In the genomic region with DNA sequence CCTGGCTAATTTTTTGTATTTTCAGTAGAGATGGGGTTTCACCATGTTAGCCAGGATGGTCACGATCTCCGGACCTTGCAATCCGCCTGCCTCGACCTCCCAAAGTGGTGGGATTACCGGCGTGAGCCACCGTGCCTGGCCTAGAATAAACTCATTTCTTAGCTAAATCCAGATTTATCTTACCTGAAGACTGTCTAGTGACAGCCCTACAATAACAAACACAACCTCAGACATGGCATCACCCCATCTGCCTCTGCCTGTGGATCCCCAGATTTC, we compare ENCODE assay signal across 14 cellular contexts. TPM values are rescaled to one million over a fixed set of nuclear protein-coding genes. Genes with fewer than 3 reads are reported as not detected.
DNase-seq lines count a peak whose midpoint lies in the region; ATAC-seq and TF ChIP-seq lines count a peak whose summit lies in the region.
"Had no signal": no experiment of that assay in that cellular context is flagged by ENCODE, and none has a peak within 500 bp of the region (broad histone marks: within the 10 kb centered on the region; RNA-seq: fewer than 3 reads in every experiment).

No MANE protein-coding gene starts in this region.

- H3K9me3 ChIP-seq in esophagus squamous epithelium, result peaks cover 0 to 15% (median 0%) of the 10 kb centered on the region in 3 donors

- intact Hi-C loops in activated CD4-positive, alpha-beta T cell treated with anti-CD3 and anti-CD28 coated beads for 36 hours (cut with DNase I, micrococcal nuclease), result loop anchor here (1.0 to 5.0 kb wide), 2 partner anchors 44 to 153 kb away; a partner anchor contains a TSS
- intact Hi-C loops in activated B cell treated with CpG ODN at 0.5 μM for 24 hours (cut with micrococcal nuclease) (loop anchor here (5.0 to 10.0 kb wide), 2 partner anchors 58 to 195 kb away; a partner anchor contains a TSS), esophagus squamous epithelium (cut with DNase I) (no loop called here)

- no peaks in the 10 kb centered on the region for H3K9me3 Mint-ChIP-seq in activated CD4-positive, alpha-beta T cell treated with anti-CD3 and anti-CD28 coated beads for 36 hours (ENCODE audit: low read depth)
- no peaks in the 10 kb centered on the region for H3K9me3 Mint-ChIP-seq in activated B cell treated with CpG ODN at 0.5 μM for 24 hours
- H3K9me3 Mint-ChIP-seq in stimulated activated naive CD8-positive, alpha-beta T cell treated with anti-CD3 and anti-CD28 coated beads, Interleukin-15, amount 100 ng/mL, for 72 hours, result no peaks in the 10 kb centered on the region

- no peak for ATAC-seq in activated CD4-positive, alpha-beta T cell treated with anti-CD3 and anti-CD28 coated beads for 36 hours
- ATAC-seq in activated B cell treated with CpG ODN at 0.5 μM for 24 hours (ENCODE audit: low read depth) (no peak), HG03097 (IDR thresholded peaks at IDR 0.05; ENCODE audit: low FRiP score, unreplicated experiment) (no peak)
- no peak for ATAC-seq in stimulated activated naive CD8-positive, alpha-beta T cell treated with anti-CD3 and anti-CD28 coated beads, Interleukin-15, amount 100 ng/mL, for 72 hours

- H3K4me1 ChIP-seq in esophagus squamous epithelium, result peaks cover 15 to 59% (median 29%) of the 10 kb centered on the region in 3 donors

- H3K36me3 Mint-ChIP-seq in activated CD4-positive, alpha-beta T cell treated with anti-CD3 and anti-CD28 coated beads for 36 hours (ENCODE audit: low read depth), result peaks cover 41% of the 10 kb centered on the region
- peaks cover 42% of the 10 kb centered on the region for H3K36me3 Mint-ChIP-seq in activated B cell treated with CpG ODN at 0.5 μM for 24 hours (ENCODE audit: low read depth)

- no peak for TF ChIP-seq POLR2A in esophagus squamous epithelium (IDR thresholded peaks at IDR 0.05)

- TF ChIP-seq CTCF in activated B cell treated with CpG ODN at 0.5 μM for 24 hours (IDR thresholded peaks at IDR 0.05), result no peak
- TF ChIP-seq CTCF in esophagus squamous epithelium (IDR thresholded peaks at IDR 0.05), result no peak

- POLR2A ChIA-PET in activated CD4-positive, alpha-beta T cell treated with anti-CD3 and anti-CD28 coated beads for 36 hours (lab: Charles Lee), result interaction anchor here (1.0 kb wide), 1 partner anchor 44 kb away, joined by 3 read pairs; a partner anchor contains a TSS
- POLR2A ChIA-PET in activated B cell treated with CpG ODN at 0.5 μM for 24 hours (lab: Charles Lee), result interaction anchor here (0.6 kb wide), 1 partner anchor 376 kb away, joined by 4 read pairs; no protein-coding TSS in a partner anchor

- peaks cover 48% of the 10 kb centered on the region for H3K4me1 Mint-ChIP-seq in activated CD4-positive, alpha-beta T cell treated with anti-CD3 and anti-CD28 coated beads for 36 hours
- peaks cover 49% of the 10 kb centered on the region for H3K4me1 Mint-ChIP-seq in activated B cell treated with CpG ODN at 0.5 μM for 24 hours
- H3K4me1 Mint-ChIP-seq in stimulated activated naive CD8-positive, alpha-beta T cell treated with anti-CD3 and anti-CD28 coated beads, Interleukin-15, amount 100 ng/mL, for 72 hours, result peaks cover 58% of the 10 kb centered on the region

- 95 to 97% methylated on average over 7 of the region's 7 CpGs for WGBS in esophagus squamous epithelium, 2 donors

- no peaks in the 10 kb centered on the region for H3K27me3 ChIP-seq in esophagus squamous epithelium
- H3K27me3 ChIP-seq: heart right ventricle had no signal

- no peaks in the 10 kb centered on the region for H3K27me3 Mint-ChIP-seq in activated CD4-positive, alpha-beta T cell treated with anti-CD3 and anti-CD28 coated beads for 36 hours
- H3K27me3 Mint-ChIP-seq in activated B cell treated with CpG ODN at 0.5 μM for 24 hours, result no peaks in the 10 kb centered on the region
- no peaks in the 10 kb centered on the region for H3K27me3 Mint-ChIP-seq in stimulated activated naive CD8-positive, alpha-beta T cell treated with anti-CD3 and anti-CD28 coated beads, Interleukin-15, amount 100 ng/mL, for 72 hours

- CTCF ChIA-PET in activated CD4-positive, alpha-beta T cell treated with anti-CD3 and anti-CD28 coated beads for 36 hours (lab: Charles Lee), result interaction anchor here (0.7 kb wide), 1 partner anchor 190 kb away, joined by 3 read pairs; no protein-coding TSS in a partner anchor
- CTCF ChIA-PET in activated B cell treated with CpG ODN at 0.5 μM for 24 hours (lab: Charles Lee), result no interaction called here

- peak overlapping the region; percentile 80 to 91 (median 87) for H3K27ac ChIP-seq in esophagus squamous epithelium

- no peak for DNase-seq in activated CD4-positive, alpha-beta T cell treated with anti-CD3 and anti-CD28 coated beads for 36 hours
- DNase-seq in activated CD4-positive, alpha-beta T cell treated with anti-CD3 and anti-CD28 coated beads, Interleukin-2, amount 50 U/mL, for 48 hours, result no peak
- DNase-seq in activated B cell treated with CpG ODN at 0.5 μM for 24 hours (no peak), esophagus squamous epithelium (lab: John Stamatoyannopoulos, UW) (no peak), kidney tubule cell (ENCODE audit: low spot score) (no peak), DMS79 treated with DMSO at 0.1 percent for 48 hours (lab: John Stamatoyannopoulos, UW) (no peak)
- no peak for DNase-seq in stimulated activated naive CD8-positive, alpha-beta T cell treated with anti-CD3 and anti-CD28 coated beads, Interleukin-15, amount 100 ng/mL, for 72 hours
- DNase-seq: GOT3, heart right ventricle, NCI-H1417, NCI-H446 treated with DMSO at 0.1 percent for 48 hours had no signal

- no peak overlapping the region for H3K4me3 ChIP-seq in esophagus squamous epithelium
- H3K4me3 ChIP-seq: heart right ventricle, K562 had no signal

- peaks cover 0 to 35% (median 0%) of the 10 kb centered on the region in 3 donors for H3K36me3 ChIP-seq in esophagus squamous epithelium

- peak overlapping the region; percentile 95 for H3K27ac Mint-ChIP-seq in activated CD4-positive, alpha-beta T cell treated with anti-CD3 and anti-CD28 coated beads for 36 hours
- H3K27ac Mint-ChIP-seq in activated B cell treated with CpG ODN at 0.5 μM for 24 hours, result peak overlapping the region; percentile 50
- H3K27ac Mint-ChIP-seq in stimulated activated naive CD8-positive, alpha-beta T cell treated with anti-CD3 and anti-CD28 coated beads, Interleukin-15, amount 100 ng/mL, for 72 hours, result peak overlapping the region; percentile 75 to 94
- H3K27ac Mint-ChIP-seq: nephron had no signal

- H3K4me3 Mint-ChIP-seq in activated CD4-positive, alpha-beta T cell treated with anti-CD3 and anti-CD28 coated beads for 36 hours, result peak overlapping the region; percentile 59
- H3K4me3 Mint-ChIP-seq in activated B cell treated with CpG ODN at 0.5 μM for 24 hours, result no peak overlapping the region
- H3K4me3 Mint-ChIP-seq in stimulated activated naive CD8-positive, alpha-beta T cell treated with anti-CD3 and anti-CD28 coated beads, Interleukin-15, amount 100 ng/mL, for 72 hours, result peak overlapping the region; percentile 62 to 64
- H3K4me3 Mint-ChIP-seq: nephron had no signal

RNA-seq across cellular contexts. Expression of a gene that starts 5.0 kb away (rescaled TPM):
- 1 to 10 TPM; 7.3 to 8.1 TPM for total RNA-seq in activated CD4-positive, alpha-beta T cell treated with anti-CD3 and anti-CD28 coated beads for 36 hours
- total RNA-seq in activated B cell treated with CpG ODN at 0.5 μM for 24 hours (20.6 and 26.4 TPM in 2 replicates), esophagus squamous epithelium (10 to 100 TPM in 1 of 4 donors, 1 to 10 TPM in 3; 5.9 to 11.6 (median 6.7) TPM)

RNA-seq across cellular contexts. Expression of a gene that starts 43.7 kb away (rescaled TPM):
- 1 to 10 TPM; 6.6 to 6.7 TPM for total RNA-seq in activated CD4-positive, alpha-beta T cell treated with anti-CD3 and anti-CD28 coated beads for 36 hours
- 3.6 and 3.7 TPM in 2 replicates for total RNA-seq in activated B cell treated with CpG ODN at 0.5 μM for 24 hours
- 1 to 10 TPM in 2 of 4 donors, under 1 TPM in 2; 0.19 to 5.0 (median 2.7) TPM for total RNA-seq in esophagus squamous epithelium
